8 cellular contexts compared by ENCODE assay signal in genomic region chrX:3828378-3829040, GRCh38.
DNase-seq lines count a peak whose midpoint lies in the region; ATAC-seq, FAIRE-seq and TF ChIP-seq lines count a peak whose summit lies in the region.
"Not testable (repeated sequence)": the region's sequence is repeated elsewhere in the genome, so short reads cannot be mapped to it uniquely, and the experiment has no call there.

No MANE protein-coding gene starts in this region.

- H3K4me2 ChIP-seq in OCI-LY7 (ENCODE audit: low read length); keratinocyte (ENCODE audit: control insufficient read depth, extremely low read depth, insufficient read depth, low read depth, low read length): not testable (repeated sequence)

- POLR2A ChIA-PET in A673 (lab: Charles Lee; ENCODE audit: low non-redundant PET); OCI-LY7 (lab: Charles Lee); RWPE1 (lab: Yijun Ruan, JAX; ENCODE audit: low non-redundant PET); MCF 10A (lab: Yijun Ruan, JAX): not testable (repeated sequence)

- not testable (repeated sequence) for H3K9me2 ChIP-seq in OCI-LY7 (ENCODE audit: insufficient read depth, low read length)

- intact Hi-C loops in A673 (cut with micrococcal nuclease; ENCODE audit: unreplicated experiment); Calu3 (cut with micrococcal nuclease; ENCODE audit: unreplicated experiment); OCI-LY7 (cut with micrococcal nuclease; ENCODE audit: unreplicated experiment); MCF 10A (cut with micrococcal nuclease): not testable (repeated sequence)

- not testable (repeated sequence) for H3K4me1 Mint-ChIP-seq in Calu3 (ENCODE audit: low read depth, unreplicated experiment); MCF 10A (ENCODE audit: insufficient read depth, unreplicated experiment)

- H3K36me3 Mint-ChIP-seq in Calu3 (ENCODE audit: insufficient read depth, unreplicated experiment): not testable (repeated sequence)
- H3K36me3 Mint-ChIP-seq in MCF 10A (ENCODE audit: insufficient read depth, unreplicated experiment): peaks cover 18% of the 10 kb centered on the region

- not testable (repeated sequence) for H3K79me2 ChIP-seq in OCI-LY7 (ENCODE audit: insufficient read depth, low read depth, low read length); keratinocyte (ENCODE audit: control insufficient read depth, insufficient read depth, low read length)

- not testable (repeated sequence) for H3K27me3 ChIP-seq in A673 (replicated peaks; ENCODE audit: insufficient read depth, low read depth, low read length, poor library complexity); bronchial epithelial cell (ENCODE audit: control insufficient read depth, insufficient read depth, low read length); keratinocyte (ENCODE audit: control insufficient read depth, extremely low read depth, insufficient read depth, low read length)

- CTCF ChIA-PET in A673 (lab: Charles Lee); Calu3 (lab: Charles Lee); OCI-LY7 (lab: Charles Lee; ENCODE audit: unreplicated experiment); RWPE1 (lab: Yijun Ruan, JAX); MCF 10A (lab: Yijun Ruan, JAX): not testable (repeated sequence)

- not testable (repeated sequence) for H3K27ac Mint-ChIP-seq in Calu3 (ENCODE audit: unreplicated experiment); MCF 10A (ENCODE audit: low read depth, unreplicated experiment)

- not testable (repeated sequence) for H3K4me3 ChIP-seq in A673 (ENCODE audit: low read depth, low read length, poor library complexity, severe bottlenecking); OCI-LY7 (ENCODE audit: low read depth, low read length, poor library complexity, severe bottlenecking); bronchial epithelial cell (ENCODE audit: low read depth, low read length); keratinocyte (ENCODE audit: control insufficient read depth in 2 of 3, extremely low read depth in 1 of 3, insufficient read depth in 2 of 3, low read depth in 1 of 3, low read length in 3 of 3)

- not testable (repeated sequence) for H3K9me3 Mint-ChIP-seq in Calu3 (ENCODE audit: low read depth, unreplicated experiment); MCF 10A (ENCODE audit: unreplicated experiment)

- dilution Hi-C loops in keratinocyte (cut with MboI; ENCODE audit: extremely low pct_ligation_motif_present, low sequenced_read_pairs): not testable (repeated sequence)

- H2AFZ ChIP-seq in OCI-LY7 (ENCODE audit: low read length); keratinocyte (ENCODE audit: control insufficient read depth, low read length): not testable (repeated sequence)

- not testable (repeated sequence) for TF ChIP-seq CTCF in A673 (conservative IDR thresholded peaks at IDR 0.05; ENCODE audit: low read depth, low read length); Calu3 (IDR thresholded peaks at IDR 0.05; ENCODE audit: unreplicated experiment); OCI-LY7 (conservative IDR thresholded peaks at IDR 0.05; ENCODE audit: low read length); RWPE1 (conservative IDR thresholded peaks at IDR 0.05; ENCODE audit: low read depth); MCF 10A (IDR thresholded peaks at IDR 0.05; ENCODE audit: unreplicated experiment); bronchial epithelial cell (IDR thresholded peaks at IDR 0.05; ENCODE audit: insufficient read depth, low read length, severe bottlenecking); keratinocyte (optimal IDR thresholded peaks at IDR 0.05 in 1 of 3, IDR thresholded peaks at IDR 0.05 in 1 of 3, conservative IDR thresholded peaks at IDR 0.05 in 1 of 3; ENCODE audit: extremely low read depth in 1 of 3, insufficient read depth in 2 of 3, low read length in 3 of 3)

- ATAC-seq in esophagus mucosa: peak; percentile 95

- not testable (repeated sequence) for H3K27ac ChIP-seq in A673 (ENCODE audit: low read depth, low read length, poor library complexity, severe bottlenecking); OCI-LY7 (ENCODE audit: low read depth, low read length, poor library complexity, severe bottlenecking)
- H3K27ac ChIP-seq in RWPE1 (peak overlapping the region; percentile 73; the same call in 1 of the 2 replicates), keratinocyte (ENCODE audit: control insufficient read depth, insufficient read depth, low read length) (peak overlapping the region; percentile 60)

- not testable (repeated sequence) for H3K4me1 ChIP-seq in A673 (ENCODE audit: insufficient read depth, low read length, poor library complexity, severe bottlenecking); OCI-LY7 (ENCODE audit: insufficient read depth, low read length, poor library complexity, severe bottlenecking); keratinocyte (ENCODE audit: control insufficient read depth, extremely low read depth, insufficient read depth, low read length)

- not testable (repeated sequence) for H3K9me3 ChIP-seq in A673 (ENCODE audit: low read depth, low read length, poor library complexity, severe bottlenecking); OCI-LY7 (ENCODE audit: low read length); keratinocyte (ENCODE audit: control insufficient read depth, low read depth, low read length)

- BruUV-seq in A673 (replicated peaks; lab: Mats Ljungman, UMichigan): TSS peak; percentile 19
- TSS peak; percentile 14 for BruUV-seq in Calu3 (replicated peaks; lab: Mats Ljungman, UMichigan)
- BruUV-seq in OCI-LY7 (replicated peaks; lab: Mats Ljungman, UMichigan): TSS peak; percentile 51
- TSS peak; percentile 26 for BruUV-seq in MCF 10A (replicated peaks; lab: Mats Ljungman, UMichigan)

- H4K20me1 ChIP-seq in OCI-LY7 (ENCODE audit: insufficient read depth, low read length); keratinocyte (ENCODE audit: control insufficient read depth, extremely low read depth, insufficient read depth, low read length): not testable (repeated sequence)

- not testable (repeated sequence) for H3K27me3 Mint-ChIP-seq in Calu3 (ENCODE audit: unreplicated experiment); MCF 10A (ENCODE audit: insufficient read depth, unreplicated experiment)

- not testable (repeated sequence) for DNase-seq in A673 (ENCODE audit: low spot score); Calu3; OCI-LY7 (ENCODE audit: low spot score); RWPE1 (ENCODE audit: low spot score); MCF 10A (ENCODE audit: unreplicated experiment); keratinocyte (ENCODE audit: low read depth, low spot score)
- peak; percentile 26 for DNase-seq in bronchial epithelial cell (ENCODE audit: low read depth)

- FAIRE-seq in bronchial epithelial cell (lab: Jason Lieb, UNC); keratinocyte (lab: Jason Lieb, UNC): not testable (repeated sequence)

- H3K9me1 ChIP-seq in keratinocyte (ENCODE audit: control insufficient read depth, extremely low read depth, insufficient read depth, low read length): not testable (repeated sequence)

- H3K36me3 ChIP-seq in A673 (ENCODE audit: insufficient read depth, low read length, poor library complexity, severe bottlenecking); OCI-LY7 (ENCODE audit: insufficient read depth, low read length); bronchial epithelial cell (ENCODE audit: control insufficient read depth, insufficient read depth, low read length); keratinocyte (ENCODE audit: control insufficient read depth in 2 of 2, extremely low read depth in 1 of 2, insufficient read depth in 2 of 2, low read length in 2 of 2): not testable (repeated sequence)

- H3K4me3 Mint-ChIP-seq in Calu3 (ENCODE audit: low read depth, unreplicated experiment); MCF 10A (ENCODE audit: unreplicated experiment): not testable (repeated sequence)

- H3K9ac ChIP-seq in keratinocyte (ENCODE audit: control insufficient read depth, extremely low read depth, insufficient read depth, low read length): not testable (repeated sequence)
